In the genomic region with DNA sequence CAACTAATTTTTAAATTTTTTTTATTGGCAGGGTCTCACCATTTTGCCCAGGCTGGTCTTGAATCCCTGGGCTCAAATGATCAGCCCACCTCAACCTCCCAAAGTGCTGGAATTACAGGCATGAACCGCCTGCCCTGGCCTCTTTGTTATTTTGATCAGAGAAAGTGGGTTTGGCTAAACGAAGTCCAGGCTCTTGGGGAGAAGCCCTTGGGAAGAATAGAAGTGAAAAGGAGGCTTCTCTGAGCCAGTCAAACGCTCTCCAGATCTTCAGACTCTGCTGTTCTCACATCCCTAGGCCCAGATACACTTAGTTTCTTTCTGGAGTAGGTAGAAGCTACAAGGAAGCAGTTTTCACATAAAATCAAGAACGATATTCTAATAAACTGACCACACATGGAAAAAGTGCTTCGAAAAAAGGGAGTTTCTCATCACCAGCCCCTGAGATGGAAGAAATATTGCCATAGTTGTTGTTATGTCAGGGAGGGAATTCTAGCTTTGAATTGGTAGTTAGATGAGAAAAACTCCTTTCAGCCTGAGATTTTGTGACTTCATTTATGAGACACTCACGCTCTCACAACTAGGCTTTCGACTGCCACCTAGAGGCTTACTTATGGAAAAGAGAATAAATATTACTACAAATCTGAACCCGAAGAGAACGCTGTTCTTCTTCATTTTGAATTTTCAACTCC, we compare ENCODE assay signal across 8 cellular contexts. TPM values are rescaled to one million over a fixed set of nuclear protein-coding genes. Genes with fewer than 3 reads are reported as not detected.
A peak's percentile ranks its signal among the peaks of the same experiment; 100 is the strongest.
DNase-seq lines count a peak whose midpoint lies in the region; ATAC-seq, FAIRE-seq and TF ChIP-seq lines count a peak whose summit lies in the region.

No MANE protein-coding gene starts in this region.

- TF ChIP-seq CTCF in Peyer's patch (IDR thresholded peaks at IDR 0.05): peak in 5 of 6 experiments; percentile 32 to 91 (median 87)
- peak; percentile 35 to 63 (median 51) for TF ChIP-seq CTCF in keratinocyte (optimal IDR thresholded peaks at IDR 0.05 in 1 of 3, IDR thresholded peaks at IDR 0.05 in 1 of 3, conservative IDR thresholded peaks at IDR 0.05 in 1 of 3; ENCODE audit: extremely low read depth in 1 of 3, insufficient read depth in 2 of 3, low read length in 3 of 3)

- no peak overlapping the region for H3K4me3 ChIP-seq in Peyer's patch
- no peak overlapping the region for H3K4me3 ChIP-seq in keratinocyte (ENCODE audit: control insufficient read depth in 2 of 3, extremely low read depth in 1 of 3, insufficient read depth in 2 of 3, low read depth in 1 of 3, low read length in 3 of 3)

- peaks cover 7% of the 10 kb centered on the region for H3K4me1 Mint-ChIP-seq in activated T-cell treated with anti-CD3 and anti-CD28 coated beads, Interleukin-2, amount 50 U/mL, for 72 hours (ENCODE audit: low read depth)
- peaks cover 6% of the 10 kb centered on the region for H3K4me1 Mint-ChIP-seq in stimulated activated naive CD8-positive, alpha-beta T cell treated with anti-CD3 and anti-CD28 coated beads, Interleukin-15, amount 100 ng/mL, for 72 hours

- H3K27me3 ChIP-seq in Peyer's patch (no peaks in the 10 kb centered on the region), keratinocyte (ENCODE audit: control insufficient read depth, extremely low read depth, insufficient read depth, low read length) (no peaks in the 10 kb centered on the region)

- peak overlapping the region; percentile 56 for H2AFZ ChIP-seq in keratinocyte (ENCODE audit: control insufficient read depth, low read length)

- DNase-seq in activated T-cell treated with anti-CD3 and anti-CD28 coated beads, Interleukin-2, amount 50 U/mL, for 72 hours: peak; percentile 28 to 36
- DNase-seq in activated T-cell treated with anti-CD3 and anti-CD28 coated beads, Interleukin-2, amount 50 U/mL, for 1 hour: no peak
- DNase-seq in M059J (ENCODE audit: low read depth) (peak; percentile 77), Peyer's patch (peak in 1 of 3 donors; percentile 65), keratinocyte (ENCODE audit: low read depth, low spot score) (peak; percentile 9)
- peak; percentile 29 for DNase-seq in central memory CD4-positive, alpha-beta T cell
- DNase-seq in stimulated activated naive CD8-positive, alpha-beta T cell treated with anti-CD3 and anti-CD28 coated beads, Interleukin-15, amount 100 ng/mL, for 72 hours: peak; percentile 24 to 27
- DNase-seq in activated CD8-positive, alpha-beta memory T cell treated with anti-CD3 and anti-CD28 coated beads for 24 hours: no peak

- H3K4me3 Mint-ChIP-seq in activated T-cell treated with anti-CD3 and anti-CD28 coated beads, Interleukin-2, amount 50 U/mL, for 72 hours: peak overlapping the region in 1 of 2 donors; percentile 39
- no peak overlapping the region for H3K4me3 Mint-ChIP-seq in stimulated activated naive CD8-positive, alpha-beta T cell treated with anti-CD3 and anti-CD28 coated beads, Interleukin-15, amount 100 ng/mL, for 72 hours

- TF ChIP-seq POLR2A in Peyer's patch (IDR thresholded peaks at IDR 0.05): no peak

- no peak overlapping the region for H3K4me2 ChIP-seq in keratinocyte (ENCODE audit: control insufficient read depth, extremely low read depth, insufficient read depth, low read depth, low read length)

- H3K9me3 ChIP-seq in Peyer's patch (no peaks in the 10 kb centered on the region), keratinocyte (ENCODE audit: control insufficient read depth, low read depth, low read length) (no peaks in the 10 kb centered on the region)

- no peaks in the 10 kb centered on the region for H3K36me3 Mint-ChIP-seq in activated T-cell treated with anti-CD3 and anti-CD28 coated beads, Interleukin-2, amount 50 U/mL, for 72 hours (ENCODE audit: insufficient read depth in 2 of 2)

- no peaks in the 10 kb centered on the region for H3K9me1 ChIP-seq in keratinocyte (ENCODE audit: control insufficient read depth, extremely low read depth, insufficient read depth, low read length)

- H3K27ac Mint-ChIP-seq in activated T-cell treated with anti-CD3 and anti-CD28 coated beads, Interleukin-2, amount 50 U/mL, for 72 hours: peak overlapping the region; percentile 16
- no peak overlapping the region for H3K27ac Mint-ChIP-seq in stimulated activated naive CD8-positive, alpha-beta T cell treated with anti-CD3 and anti-CD28 coated beads, Interleukin-15, amount 100 ng/mL, for 72 hours

- H3K27me3 Mint-ChIP-seq in activated T-cell treated with anti-CD3 and anti-CD28 coated beads, Interleukin-2, amount 50 U/mL, for 72 hours (ENCODE audit: low read depth): no peaks in the 10 kb centered on the region
- no peaks in the 10 kb centered on the region for H3K27me3 Mint-ChIP-seq in stimulated activated naive CD8-positive, alpha-beta T cell treated with anti-CD3 and anti-CD28 coated beads, Interleukin-15, amount 100 ng/mL, for 72 hours

- no peaks in the 10 kb centered on the region for H3K9me3 Mint-ChIP-seq in activated T-cell treated with anti-CD3 and anti-CD28 coated beads, Interleukin-2, amount 50 U/mL, for 72 hours
- H3K9me3 Mint-ChIP-seq in stimulated activated naive CD8-positive, alpha-beta T cell treated with anti-CD3 and anti-CD28 coated beads, Interleukin-15, amount 100 ng/mL, for 72 hours: no peaks in the 10 kb centered on the region

- dilution Hi-C loops in keratinocyte (cut with MboI; ENCODE audit: extremely low pct_ligation_motif_present, low sequenced_read_pairs): no loop called here

- no peaks in the 10 kb centered on the region for H3K79me2 ChIP-seq in keratinocyte (ENCODE audit: control insufficient read depth, insufficient read depth, low read length)

- H3K4me1 ChIP-seq in Peyer's patch (peaks cover 0 to 3% (median 0%) of the 10 kb centered on the region in 4 donors), keratinocyte (ENCODE audit: control insufficient read depth, extremely low read depth, insufficient read depth, low read length) (no peaks in the 10 kb centered on the region)

- H3K36me3 ChIP-seq in Peyer's patch (no peaks in the 10 kb centered on the region), keratinocyte (ENCODE audit: control insufficient read depth in 2 of 2, extremely low read depth in 1 of 2, insufficient read depth in 2 of 2, low read length in 2 of 2) (no peaks in the 10 kb centered on the region)

- peak in 1 of 2 donors; percentile 43 for ATAC-seq in activated T-cell treated with anti-CD3 and anti-CD28 coated beads, Interleukin-2, amount 50 U/mL, for 72 hours (replicated peaks in 1 of 2)
- no peak for ATAC-seq in stimulated activated naive CD8-positive, alpha-beta T cell treated with anti-CD3 and anti-CD28 coated beads, Interleukin-15, amount 100 ng/mL, for 72 hours

- H3K9ac ChIP-seq in keratinocyte (ENCODE audit: control insufficient read depth, extremely low read depth, insufficient read depth, low read length): no peak overlapping the region

- H4K20me1 ChIP-seq in keratinocyte (ENCODE audit: control insufficient read depth, extremely low read depth, insufficient read depth, low read length): no peaks in the 10 kb centered on the region

- FAIRE-seq in keratinocyte (lab: Jason Lieb, UNC): no peak

- no peak overlapping the region for H3K27ac ChIP-seq in Peyer's patch
- H3K27ac ChIP-seq in keratinocyte (ENCODE audit: control insufficient read depth, insufficient read depth, low read length): no peak overlapping the region

RNA-seq across cellular contexts. Expression of a gene that starts 41.7 kb away (rescaled TPM):
- under 1 TPM; 0.22 to 0.69 TPM for total RNA-seq in activated T-cell treated with anti-CD3 and anti-CD28 coated beads, Interleukin-2, amount 50 U/mL, for 72 hours
- 2.4 and 3.6 TPM in 2 replicates for total RNA-seq in M059J (2014; rRNA removed; shearing (Covaris generic))
- 10 to 100 TPM in 3 of 4 donors, 1 to 10 TPM in 1; 5.0 to 62.0 (median 18.0) TPM for total RNA-seq in Peyer's patch
- 0.12 to 0.18 TPM (median 0.16 TPM) in 3 replicates for polyA plus RNA-seq in keratinocyte
- not detected for polyA plus RNA-seq in keratinocyte (2011; ENCODE audit: low read depth)
- polyA plus RNA-seq in keratinocyte (2011; cell fraction: cytosol; rRNA removed): 0.07 and 0.10 TPM in 2 replicates
- polyA plus RNA-seq in keratinocyte (2011; cell fraction: nucleus; rRNA removed): 0.09 and 0.37 TPM in 2 replicates
- 0.18 and 0.49 TPM in 2 replicates for polyA plus RNA-seq in keratinocyte (2012; ENCODE audit: low replicate concordance)
- polyA minus RNA-seq in keratinocyte: 0.13 to 0.36 TPM in 2 of 3 replicates, not detected in the other
- polyA minus RNA-seq in keratinocyte (2011; cell fraction: cytosol; rRNA and poly(A)+ RNA removed): not detected
- not detected in 2 replicates for polyA minus RNA-seq in keratinocyte (2011; cell fraction: nucleus; rRNA and poly(A)+ RNA removed)

Comparison
In these comparisons a context has a peak if more than half of its experiments do, and no peak if none do; other contexts are left out.
1. DNase-seq: peak in activated T-cell treated with anti-CD3 and anti-CD28 coated beads, Interleukin-2, amount 50 U/mL, for 72 hours (2 of 2), M059J (single experiment), central memory CD4-positive, alpha-beta T cell (single experiment), keratinocyte (single experiment) and stimulated activated naive CD8-positive, alpha-beta T cell treated with anti-CD3 and anti-CD28 coated beads, Interleukin-15, amount 100 ng/mL, for 72 hours (2 of 2); none in activated T-cell treated with anti-CD3 and anti-CD28 coated beads, Interleukin-2, amount 50 U/mL, for 1 hour (single experiment) and activated CD8-positive, alpha-beta memory T cell treated with anti-CD3 and anti-CD28 coated beads for 24 hours (single experiment).